In genomic region chr6:142265476-142265875, GRCh38 we compare ENCODE assay signal across 1 cellular context.
A peak's percentile ranks its signal among the peaks of the same experiment; 100 is the strongest.
TF ChIP-seq lines count a peak whose summit lies in the region.

No MANE protein-coding gene starts in this region.

TF ChIP-seq in HepG2, 621 proteins besides CTCF, POLR2A, EP300 and RAD21 (continued from another document and continues in another):
- TF ChIP-seq, protein P1, sequence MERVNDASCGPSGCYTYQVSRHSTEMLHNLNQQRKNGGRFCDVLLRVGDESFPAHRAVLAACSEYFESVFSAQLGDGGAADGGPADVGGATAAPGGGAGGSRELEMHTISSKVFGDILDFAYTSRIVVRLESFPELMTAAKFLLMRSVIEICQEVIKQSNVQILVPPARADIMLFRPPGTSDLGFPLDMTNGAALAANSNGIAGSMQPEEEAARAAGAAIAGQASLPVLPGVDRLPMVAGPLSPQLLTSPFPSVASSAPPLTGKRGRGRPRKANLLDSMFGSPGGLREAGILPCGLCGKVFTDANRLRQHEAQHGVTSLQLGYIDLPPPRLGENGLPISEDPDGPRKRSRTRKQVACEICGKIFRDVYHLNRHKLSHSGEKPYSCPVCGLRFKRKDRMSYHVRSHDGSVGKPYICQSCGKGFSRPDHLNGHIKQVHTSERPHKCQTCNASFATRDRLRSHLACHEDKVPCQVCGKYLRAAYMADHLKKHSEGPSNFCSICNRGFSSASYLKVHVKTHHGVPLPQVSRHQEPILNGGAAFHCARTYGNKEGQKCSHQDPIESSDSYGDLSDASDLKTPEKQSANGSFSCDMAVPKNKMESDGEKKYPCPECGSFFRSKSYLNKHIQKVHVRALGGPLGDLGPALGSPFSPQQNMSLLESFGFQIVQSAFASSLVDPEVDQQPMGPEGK (CRISPR knock-in tag; IDR thresholded peaks at IDR 0.05), result peak; percentile 32; the same call in 1 of the 2 replicates
- TF ChIP-seq HNRNPLL (IDR thresholded peaks at IDR 0.05; ENCODE audit: low read depth, low read length, poor library complexity, severe bottlenecking) (no peak), FOXP1 (IDR thresholded peaks at IDR 0.05) (no peak), FOXP1 (CRISPR knock-in tag; IDR thresholded peaks at IDR 0.05) (peak; percentile 84), DNMT3B (CRISPR knock-in tag; conservative IDR thresholded peaks at IDR 0.05) (0 out of 2 replicates have a peak, but pooled peaks have one; percentile 33), ZNF792 (CRISPR knock-in tag; IDR thresholded peaks at IDR 0.05) (peak; percentile 100), TAF15 (IDR thresholded peaks at IDR 0.05; ENCODE audit: low read depth, low read length, poor library complexity, severe bottlenecking) (no peak), UBTF (CRISPR knock-in tag; IDR thresholded peaks at IDR 0.05) (no peak), MIER3 (CRISPR knock-in tag; IDR thresholded peaks at IDR 0.05; ENCODE audit: borderline replicate concordance) (peak; percentile 80; the same call in 1 of the 2 replicates), ZBED4 (CRISPR knock-in tag; IDR thresholded peaks at IDR 0.05; ENCODE audit: borderline replicate concordance) (peak; percentile 52; the same call in 1 of the 2 replicates), PRMT3 (CRISPR knock-in tag; IDR thresholded peaks at IDR 0.05; ENCODE audit: borderline replicate concordance, low read depth) (no peak), SAFB2 (CRISPR knock-in tag; IDR thresholded peaks at IDR 0.05; ENCODE audit: borderline replicate concordance, low read depth) (no peak), NFYC (CRISPR knock-in tag; IDR thresholded peaks at IDR 0.05) (peak; percentile 19; the same call in 1 of the 2 replicates), ZSCAN30 (CRISPR knock-in tag; IDR thresholded peaks at IDR 0.05) (no peak), POGZ (CRISPR knock-in tag; IDR thresholded peaks at IDR 0.05) (peak; percentile 94), NR2F1 (CRISPR knock-in tag; IDR thresholded peaks at IDR 0.05) (peak in 1 of 2 experiments; percentile 35; a peak in 1 of 4 replicates), NFE2L2 (IDR thresholded peaks at IDR 0.05; ENCODE audit: low read length) (no peak), ZNF101 (CRISPR knock-in tag; IDR thresholded peaks at IDR 0.05; ENCODE audit: borderline replicate concordance, low read depth) (no peak), NAIF1 (CRISPR knock-in tag; IDR thresholded peaks at IDR 0.05; ENCODE audit: borderline replicate concordance) (no peak), ZFYVE20 (CRISPR knock-in tag; IDR thresholded peaks at IDR 0.05; ENCODE audit: borderline replicate concordance, low read depth) (no peak), NKX3-1 (CRISPR knock-in tag; IDR thresholded peaks at IDR 0.05) (no peak), ZNF230 (CRISPR knock-in tag; IDR thresholded peaks at IDR 0.05) (no peak), ZNF160 (CRISPR knock-in tag; IDR thresholded peaks at IDR 0.05) (no peak), ATAD3A (CRISPR knock-in tag; IDR thresholded peaks at IDR 0.05) (no peak), KLF6 (CRISPR knock-in tag; IDR thresholded peaks at IDR 0.05) (peak; percentile 74; the same call in 1 of the 2 replicates), PHF21A (CRISPR knock-in tag; IDR thresholded peaks at IDR 0.05) (no peak), ADNP (CRISPR knock-in tag; IDR thresholded peaks at IDR 0.05) (no peak), ZNF512 (CRISPR knock-in tag; IDR thresholded peaks at IDR 0.05) (no peak), ISL2 (CRISPR knock-in tag; IDR thresholded peaks at IDR 0.05) (peak; percentile 92), BRF2 (CRISPR knock-in tag; IDR thresholded peaks at IDR 0.05) (peak; percentile 44; the same call in 1 of the 2 replicates), ARID4A (CRISPR knock-in tag; IDR thresholded peaks at IDR 0.05; ENCODE audit: borderline replicate concordance) (peak; percentile 29; the same call in 1 of the 2 replicates), HOXA9 (CRISPR knock-in tag; IDR thresholded peaks at IDR 0.05; ENCODE audit: borderline replicate concordance) (no peak), CBX2 (IDR thresholded peaks at IDR 0.05; ENCODE audit: low read depth, low read length) (no peak), CBX2 (CRISPR knock-in tag; IDR thresholded peaks at IDR 0.05; ENCODE audit: low read depth) (no peak), ZNF549 (CRISPR knock-in tag; IDR thresholded peaks at IDR 0.05) (no peak), HCFC1 (IDR thresholded peaks at IDR 0.05; ENCODE audit: low read depth, low read length) (no peak), HOXA7 (CRISPR knock-in tag; IDR thresholded peaks at IDR 0.05) (no peak)
- TF ChIP-seq, protein P2, sequence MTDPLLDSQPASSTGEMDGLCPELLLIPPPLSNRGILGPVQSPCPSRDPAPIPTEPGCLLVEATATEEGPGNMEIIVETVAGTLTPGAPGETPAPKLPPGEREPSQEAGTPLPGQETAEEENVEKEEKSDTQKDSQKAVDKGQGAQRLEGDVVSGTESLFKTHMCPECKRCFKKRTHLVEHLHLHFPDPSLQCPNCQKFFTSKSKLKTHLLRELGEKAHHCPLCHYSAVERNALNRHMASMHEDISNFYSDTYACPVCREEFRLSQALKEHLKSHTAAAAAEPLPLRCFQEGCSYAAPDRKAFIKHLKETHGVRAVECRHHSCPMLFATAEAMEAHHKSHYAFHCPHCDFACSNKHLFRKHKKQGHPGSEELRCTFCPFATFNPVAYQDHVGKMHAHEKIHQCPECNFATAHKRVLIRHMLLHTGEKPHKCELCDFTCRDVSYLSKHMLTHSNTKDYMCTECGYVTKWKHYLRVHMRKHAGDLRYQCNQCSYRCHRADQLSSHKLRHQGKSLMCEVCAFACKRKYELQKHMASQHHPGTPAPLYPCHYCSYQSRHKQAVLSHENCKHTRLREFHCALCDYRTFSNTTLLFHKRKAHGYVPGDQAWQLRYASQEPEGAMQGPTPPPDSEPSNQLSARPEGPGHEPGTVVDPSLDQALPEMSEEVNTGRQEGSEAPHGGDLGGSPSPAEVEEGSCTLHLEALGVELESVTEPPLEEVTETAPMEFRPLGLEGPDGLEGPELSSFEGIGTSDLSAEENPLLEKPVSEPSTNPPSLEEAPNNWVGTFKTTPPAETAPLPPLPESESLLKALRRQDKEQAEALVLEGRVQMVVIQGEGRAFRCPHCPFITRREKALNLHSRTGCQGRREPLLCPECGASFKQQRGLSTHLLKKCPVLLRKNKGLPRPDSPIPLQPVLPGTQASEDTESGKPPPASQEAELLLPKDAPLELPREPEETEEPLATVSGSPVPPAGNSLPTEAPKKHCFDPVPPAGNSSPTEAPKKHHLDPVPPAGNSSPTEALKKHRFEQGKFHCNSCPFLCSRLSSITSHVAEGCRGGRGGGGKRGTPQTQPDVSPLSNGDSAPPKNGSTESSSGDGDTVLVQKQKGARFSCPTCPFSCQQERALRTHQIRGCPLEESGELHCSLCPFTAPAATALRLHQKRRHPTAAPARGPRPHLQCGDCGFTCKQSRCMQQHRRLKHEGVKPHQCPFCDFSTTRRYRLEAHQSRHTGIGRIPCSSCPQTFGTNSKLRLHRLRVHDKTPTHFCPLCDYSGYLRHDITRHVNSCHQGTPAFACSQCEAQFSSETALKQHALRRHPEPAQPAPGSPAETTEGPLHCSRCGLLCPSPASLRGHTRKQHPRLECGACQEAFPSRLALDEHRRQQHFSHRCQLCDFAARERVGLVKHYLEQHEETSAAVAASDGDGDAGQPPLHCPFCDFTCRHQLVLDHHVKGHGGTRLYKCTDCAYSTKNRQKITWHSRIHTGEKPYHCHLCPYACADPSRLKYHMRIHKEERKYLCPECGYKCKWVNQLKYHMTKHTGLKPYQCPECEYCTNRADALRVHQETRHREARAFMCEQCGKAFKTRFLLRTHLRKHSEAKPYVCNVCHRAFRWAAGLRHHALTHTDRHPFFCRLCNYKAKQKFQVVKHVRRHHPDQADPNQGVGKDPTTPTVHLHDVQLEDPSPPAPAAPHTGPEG (CRISPR knock-in tag; IDR thresholded peaks at IDR 0.05), result no peak
- TF ChIP-seq, protein P3, sequence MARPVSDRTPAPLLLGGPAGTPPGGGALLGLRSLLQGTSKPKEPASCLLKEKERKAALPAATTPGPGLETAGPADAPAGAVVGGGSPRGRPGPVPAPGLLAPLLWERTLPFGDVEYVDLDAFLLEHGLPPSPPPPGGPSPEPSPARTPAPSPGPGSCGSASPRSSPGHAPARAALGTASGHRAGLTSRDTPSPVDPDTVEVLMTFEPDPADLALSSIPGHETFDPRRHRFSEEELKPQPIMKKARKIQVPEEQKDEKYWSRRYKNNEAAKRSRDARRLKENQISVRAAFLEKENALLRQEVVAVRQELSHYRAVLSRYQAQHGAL (CRISPR knock-in tag; IDR thresholded peaks at IDR 0.05; ENCODE audit: not compliant biosample characterization), result no peak
